Comparison of ENCODE assay signal across 1 cellular context in genomic region chr17:27320222-27320560, GRCh38.
TF ChIP-seq lines count a peak whose summit lies in the region.

No MANE protein-coding gene starts in this region.

TF ChIP-seq in GM23338, 12 proteins besides CTCF, POLR2A, EP300 and RAD21:
- TF ChIP-seq ZNF462 (CRISPR knock-in tag; IDR thresholded peaks at IDR 0.05) (no peak), NANOG (IDR thresholded peaks at IDR 0.05; ENCODE audit: borderline replicate concordance) (no peak), EZH2 (IDR thresholded peaks at IDR 0.05; ENCODE audit: low read depth, unreplicated experiment) (no peak), POLR2AphosphoS5 (IDR thresholded peaks at IDR 0.05; ENCODE audit: low read depth) (no peak)
- TF ChIP-seq, protein P1, sequence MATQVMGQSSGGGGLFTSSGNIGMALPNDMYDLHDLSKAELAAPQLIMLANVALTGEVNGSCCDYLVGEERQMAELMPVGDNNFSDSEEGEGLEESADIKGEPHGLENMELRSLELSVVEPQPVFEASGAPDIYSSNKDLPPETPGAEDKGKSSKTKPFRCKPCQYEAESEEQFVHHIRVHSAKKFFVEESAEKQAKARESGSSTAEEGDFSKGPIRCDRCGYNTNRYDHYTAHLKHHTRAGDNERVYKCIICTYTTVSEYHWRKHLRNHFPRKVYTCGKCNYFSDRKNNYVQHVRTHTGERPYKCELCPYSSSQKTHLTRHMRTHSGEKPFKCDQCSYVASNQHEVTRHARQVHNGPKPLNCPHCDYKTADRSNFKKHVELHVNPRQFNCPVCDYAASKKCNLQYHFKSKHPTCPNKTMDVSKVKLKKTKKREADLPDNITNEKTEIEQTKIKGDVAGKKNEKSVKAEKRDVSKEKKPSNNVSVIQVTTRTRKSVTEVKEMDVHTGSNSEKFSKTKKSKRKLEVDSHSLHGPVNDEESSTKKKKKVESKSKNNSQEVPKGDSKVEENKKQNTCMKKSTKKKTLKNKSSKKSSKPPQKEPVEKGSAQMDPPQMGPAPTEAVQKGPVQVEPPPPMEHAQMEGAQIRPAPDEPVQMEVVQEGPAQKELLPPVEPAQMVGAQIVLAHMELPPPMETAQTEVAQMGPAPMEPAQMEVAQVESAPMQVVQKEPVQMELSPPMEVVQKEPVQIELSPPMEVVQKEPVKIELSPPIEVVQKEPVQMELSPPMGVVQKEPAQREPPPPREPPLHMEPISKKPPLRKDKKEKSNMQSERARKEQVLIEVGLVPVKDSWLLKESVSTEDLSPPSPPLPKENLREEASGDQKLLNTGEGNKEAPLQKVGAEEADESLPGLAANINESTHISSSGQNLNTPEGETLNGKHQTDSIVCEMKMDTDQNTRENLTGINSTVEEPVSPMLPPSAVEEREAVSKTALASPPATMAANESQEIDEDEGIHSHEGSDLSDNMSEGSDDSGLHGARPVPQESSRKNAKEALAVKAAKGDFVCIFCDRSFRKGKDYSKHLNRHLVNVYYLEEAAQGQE (IDR thresholded peaks at IDR 0.05; ENCODE audit: unreplicated experiment), result no peak
